In the genomic region with DNA sequence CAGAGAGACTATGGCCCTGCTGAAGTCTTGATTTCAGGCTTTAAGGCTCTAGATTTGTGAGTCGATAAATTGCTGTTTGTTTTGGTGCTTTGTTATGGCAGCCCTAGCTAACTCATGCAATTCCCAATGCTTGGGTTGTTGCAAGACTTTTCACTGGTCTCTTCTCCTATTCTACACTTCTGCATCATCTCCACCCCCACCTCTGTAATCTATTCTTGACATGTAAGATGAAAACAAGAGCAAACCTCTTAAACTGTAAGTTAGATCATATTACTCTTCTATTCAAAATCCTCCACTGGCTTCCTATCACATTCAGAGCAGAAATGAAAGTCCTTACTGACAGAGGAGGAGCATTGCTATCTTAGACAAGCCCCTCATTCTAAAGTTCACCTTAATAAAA, we compare ENCODE assay signal across 28 cellular contexts.
"Had no signal": no experiment of that assay in that cellular context is flagged by ENCODE, and none has a peak within 500 bp of the region (broad histone marks: within the 10 kb centered on the region; RNA-seq: fewer than 3 reads in every experiment).

No MANE protein-coding gene starts in this region.

- H3K27ac ChIP-seq: ascending aorta, KMS-11 had no signal

- ATAC-seq: activated CD8-positive, alpha-beta memory T cell treated with anti-CD3 and anti-CD28 coated beads, Interleukin-2, amount 10 ng/mL, durations not matched to agents 7 days and 5 days; activated CD8-positive, alpha-beta T cell treated with anti-CD3 and anti-CD28 coated beads, Interleukin-2, amount 10 ng/mL, durations not matched to agents 7 days and 5 days; Panc1; Right ventricle myocardium inferior; WTC11 had no signal

- H3K4me1 ChIP-seq: ascending aorta had no signal

- DNase-seq: activated CD4-positive, alpha-beta T cell treated with anti-CD3 and anti-CD28 coated beads for 48 hours; activated CD4-positive, alpha-beta T cell treated with anti-CD3 and anti-CD28 coated beads, Interleukin-2, amount 50 U/mL, for 4 hours; activated CD4-positive, CD25-positive, alpha-beta regulatory T cell treated with anti-CD3 and anti-CD28 coated beads, Interleukin-2, amount 50 U/mL, for 72 hours; activated CD8-positive, alpha-beta memory T cell treated with anti-CD3 and anti-CD28 coated beads, Interleukin-2, amount 10 ng/mL, durations not matched to agents 7 days and 5 days; activated CD8-positive, alpha-beta T cell treated with anti-CD3 and anti-CD28 coated beads, Interleukin-2, amount 10 ng/mL, durations not matched to agents 7 days and 5 days; activated effector memory CD4-positive, alpha-beta T cell treated with Interleukin-2 at 50 U/mL for 16 hours; activated naive CD4-positive, alpha-beta T cell; activated T-cell treated with anti-CD3 and anti-CD28 coated beads, Interleukin-2, amount 50 U/mL, for 24 hours; amniotic stem cell; MM.1S; NCI-H1105; NCI-H1436; NCI-H1694 treated with DMSO at 0.1 percent for 48 hours; NCI-H2029 treated with DMSO at 0.1 percent for 48 hours; NCI-H2171 treated with DMSO at 0.1 percent for 48 hours; NCI-H345; NCI-H510A; NCI-H69; NK-92 treated with Interleukin-12 subunit alpha and Interleukin-12 subunit beta, amount 100 ng/mL, for 24 hours; OCI-M1; RPMI8226; SK-N-SH; T-helper 1 cell had no signal

- H3K9me3 ChIP-seq: ascending aorta, SK-N-SH had no signal

- H3K4me2 ChIP-seq: KMS-11, SK-N-SH had no signal

- H3K4me3 ChIP-seq: ascending aorta had no signal
